9 cellular contexts compared by ENCODE assay signal in genomic region chr4:70903282-70903603, GRCh38. TPM values are rescaled to one million over a fixed set of nuclear protein-coding genes. Genes with fewer than 3 reads are reported as not detected.
DNase-seq lines count a peak whose midpoint lies in the region; ATAC-seq and TF ChIP-seq lines count a peak whose summit lies in the region.
"Had no signal": no experiment of that assay in that cellular context is flagged by ENCODE, and none has a peak within 500 bp of the region (broad histone marks: within the 10 kb centered on the region; RNA-seq: fewer than 3 reads in every experiment).

No MANE protein-coding gene starts in this region.

- no peaks in the 10 kb centered on the region for H3K9me3 ChIP-seq in CD4-positive, alpha-beta T cell (ENCODE audit: control insufficient read depth, low read length)
- no peaks in the 10 kb centered on the region for H3K9me3 ChIP-seq in IMR-90 (ENCODE audit: control insufficient read depth, insufficient read depth, low read length)
- no peaks in the 10 kb centered on the region for H3K9me3 ChIP-seq in tibial artery

- no peaks in the 10 kb centered on the region for H3K9me3 Mint-ChIP-seq in CD4-positive, alpha-beta T cell

- peak overlapping the region; percentile 100 for H3K4me3 Mint-ChIP-seq in CD4-positive, alpha-beta T cell

- H3K36me3 Mint-ChIP-seq in CD4-positive, alpha-beta T cell (ENCODE audit: low read depth): peaks cover 28% of the 10 kb centered on the region

- peak overlapping the region; percentile 84 for H3K56ac ChIP-seq in IMR-90 (ENCODE audit: extremely low read depth, insufficient read depth, low read length)

- H3K9ac ChIP-seq in IMR-90 (ENCODE audit: low read depth, low read length): peak overlapping the region; percentile 83

- peak overlapping the region; percentile 64 for H2BK5ac ChIP-seq in IMR-90 (ENCODE audit: low read depth, low read length, poor library complexity, severe bottlenecking)

- peak overlapping the region; percentile 99 for H2AFZ ChIP-seq in IMR-90 (replicated peaks; ENCODE audit: low read length, poor library complexity)

- CTCF ChIA-PET in CD4-positive, alpha-beta T cell (lab: Charles Lee): no interaction called here
- CTCF ChIA-PET in IMR-90 (lab: Yijun Ruan, JAX): no interaction called here

- TF ChIP-seq CTCF in CD4-positive, alpha-beta T cell (IDR thresholded peaks at IDR 0.05): no peak
- TF ChIP-seq CTCF in IMR-90 (conservative IDR thresholded peaks at IDR 0.05; ENCODE audit: low read depth, low read length) (no peak), astrocyte of the cerebellum (IDR thresholded peaks at IDR 0.05; ENCODE audit: low read depth, low read length, missing control alignments) (no peak), tibial artery (IDR thresholded peaks at IDR 0.05) (no peak)

- peak overlapping the region; percentile 95 for H3K23ac ChIP-seq in IMR-90 (ENCODE audit: low read depth, low read length)

- peaks cover 16 to 49% of the 10 kb centered on the region in 2 experiments for H3K79me1 ChIP-seq in IMR-90 (ENCODE audit: low read depth in 1 of 2, low read length in 2 of 2)

- intact Hi-C loops in CD4-positive, alpha-beta T cell (cut with DNase I, micrococcal nuclease): loop anchor here (2.0 to 5.0 kb wide), 4 partner anchors 61 to 214 kb away; partner anchors contain the start of genes DCK (in 1 of the 2) and UTP3 (in 1 of the 2)
- intact Hi-C loops in IMR-90 (cut with micrococcal nuclease) (loop anchor here (5.0 kb wide), 3 partner anchors 54 to 216 kb away; partner anchors contain the start of genes DCK and UTP3), tibial artery (cut with DNase I; ENCODE audit: low total_unique reads) (loop anchor here (2.0 to 5.0 kb wide), 2 partner anchors 64 to 89 kb away; partner anchors contain the start of genes DCK and GRSF1)

- H3K4me1 ChIP-seq in IMR-90 (ENCODE audit: control insufficient read depth, insufficient read depth, low read length) (0 out of 2 replicates have a peak, but pooled peaks cover 1% of the 10 kb centered on the region), tibial artery (peaks cover 0 to 10% (median 2%) of the 10 kb centered on the region in 4 donors)

- H3K9me1 ChIP-seq in IMR-90 (ENCODE audit: insufficient read depth, low read length): 0 out of 2 replicates have a peak, but pooled peaks cover 4% of the 10 kb centered on the region

- H3K4me2 ChIP-seq in IMR-90 (ENCODE audit: low read depth, low read length): peak overlapping the region; percentile 93

- H3K27me3 ChIP-seq in CD4-positive, alpha-beta T cell (ENCODE audit: control insufficient read depth, insufficient read depth, low read length): no peaks in the 10 kb centered on the region
- H3K27me3 ChIP-seq in IMR-90 (ENCODE audit: control insufficient read depth, insufficient read depth, low read length) (no peaks in the 10 kb centered on the region), tibial artery (no peaks in the 10 kb centered on the region)

- no peaks in the 10 kb centered on the region for H3K27me3 Mint-ChIP-seq in CD4-positive, alpha-beta T cell

- H2AK9ac ChIP-seq in IMR-90 (replicated peaks; ENCODE audit: low read depth, low read length, poor library complexity): peak overlapping the region; percentile 97

- peak overlapping the region; percentile 3; the same call in 1 of the 2 replicates for H4K5ac ChIP-seq in IMR-90 (ENCODE audit: low read depth, low read length)

- TF ChIP-seq POLR2A in IMR-90 (IDR thresholded peaks at IDR 0.05; ENCODE audit: low read depth, low read length): no peak

- H2BK120ac ChIP-seq in IMR-90 (ENCODE audit: low read depth, low read length): peak overlapping the region; percentile 30; the same call in 1 of the 2 replicates

- no peak overlapping the region for H3K27ac ChIP-seq in CD4-positive, alpha-beta T cell (ENCODE audit: low read depth, low read length)
- H3K27ac ChIP-seq in IMR-90 (ENCODE audit: insufficient read depth, low read length) (peak overlapping the region; percentile 88), tibial artery (peak overlapping the region; percentile 87 to 89)
- H3K27ac ChIP-seq: HL-60 had no signal

- H3K27ac Mint-ChIP-seq in CD4-positive, alpha-beta T cell: peak overlapping the region; percentile 85

- peak overlapping the region; percentile 2; the same call in 1 of the 3 replicates for H2BK15ac ChIP-seq in IMR-90 (ENCODE audit: low read depth, low read length)

- peaks cover 51% of the 10 kb centered on the region for H3K4me1 Mint-ChIP-seq in CD4-positive, alpha-beta T cell (ENCODE audit: low read depth)

- peak overlapping the region; percentile 4 to 56; a peak in 2 of 4 replicates for H4K8ac ChIP-seq in IMR-90 (ENCODE audit: low read depth in 2 of 2, low read length in 2 of 2)

- in situ Hi-C loops in IMR-90 (cut with MboI; ENCODE audit: low sequenced_read_pairs): no loop called here
- in situ Hi-C loops in astrocyte of the cerebellum (cut with HindIII; ENCODE audit: low sequenced_read_pairs): no loop called here

- no peak for ATAC-seq in CD4-positive, alpha-beta T cell (ENCODE audit: poor library complexity)
- peak; percentile 1; the same call in 1 of the 2 replicates for ATAC-seq in IMR-90 (ENCODE audit: low read depth)

- no peak for TF ChIP-seq RAD21 in IMR-90 (IDR thresholded peaks at IDR 0.05; ENCODE audit: low read length)

- peaks cover 24% of the 10 kb centered on the region for H4K20me1 ChIP-seq in IMR-90 (ENCODE audit: insufficient read depth, low read length)

- POLR2A ChIA-PET in CD4-positive, alpha-beta T cell (lab: Charles Lee): no interaction called here
- POLR2A ChIA-PET in IMR-90 (lab: Charles Lee; ENCODE audit: unreplicated experiment): no interaction called here

- H2AK5ac ChIP-seq in IMR-90 (ENCODE audit: low read depth, low read length): peak overlapping the region; percentile 51

- H3K4me3 ChIP-seq in IMR-90 (ENCODE audit: insufficient read depth, low read depth, low read length): peak overlapping the region; percentile 83
- peak overlapping the region; percentile 96 for H3K4me3 ChIP-seq in astrocyte of the cerebellum (ENCODE audit: low read depth, low read length)
- H3K4me3 ChIP-seq in tibial artery: peak overlapping the region; percentile 68 to 76

- H2BK20ac ChIP-seq in IMR-90 (ENCODE audit: low read depth, low read length): peak overlapping the region; percentile 47; the same call in 1 of the 2 replicates

- peaks cover 15% of the 10 kb centered on the region for H3K36me3 ChIP-seq in IMR-90 (ENCODE audit: control insufficient read depth, insufficient read depth, low read length)
- H3K36me3 ChIP-seq in tibial artery: peaks cover 0 to 13% (median 0%) of the 10 kb centered on the region in 3 donors

- H3K18ac ChIP-seq in IMR-90 (ENCODE audit: low read depth, low read length): peak overlapping the region; percentile 14; the same call in 1 of the 2 replicates

- peak overlapping the region; percentile 66; the same call in 1 of the 2 replicates for H4K91ac ChIP-seq in IMR-90 (ENCODE audit: insufficient read depth, low read depth, low read length)

- no CpG with 5 or more reads among the region's 5 CpGs for WGBS in IMR-90 (ENCODE audit: extremely low coverage in 2 of 2, insufficient read length in 1 of 2), 2 experiments

- H3K4ac ChIP-seq in IMR-90 (ENCODE audit: low read depth, low read length): peak overlapping the region; percentile 7

- DNase-seq in CD4-positive, alpha-beta T cell: no peak
- DNase-seq in IMR-90: no peak
- DNase-seq in astrocyte of the cerebellum (ENCODE audit: low read depth): no peak
- peak; percentile 73 for DNase-seq in left kidney (ENCODE audit: low read depth, low spot score)
- no peak for DNase-seq in tibial artery
- no peak for DNase-seq in NCI-H1436 treated with DMSO at 0.1 percent for 48 hours (lab: John Stamatoyannopoulos, UW)
- DNase-seq in cortex of kidney (lab: John Stamatoyannopoulos, UW): no peak
- DNase-seq in globus pallidus (ENCODE audit: low spot score): no peak

- dilution Hi-C loops in IMR-90 (cut with HindIII; ENCODE audit: low sequenced_read_pairs, unreplicated experiment): no loop called here

- H3K14ac ChIP-seq in IMR-90 (replicated peaks; ENCODE audit: low read depth, low read length): peak overlapping the region; percentile 13

- TSS peak; percentile 49 for BruUV-seq in IMR-90 (replicated peaks; lab: Mats Ljungman, UMichigan)

TF ChIP-seq in IMR-90, 13 proteins besides CTCF, POLR2A, EP300 and RAD21:
- TF ChIP-seq ELK1 (IDR thresholded peaks at IDR 0.05; ENCODE audit: borderline replicate concordance, low read depth, low read length) (no peak), CHD1 (IDR thresholded peaks at IDR 0.05; ENCODE audit: low read depth, low read length) (no peak), CEBPB (IDR thresholded peaks at IDR 0.05; ENCODE audit: low read depth, low read length) (no peak), FOS (IDR thresholded peaks at IDR 0.05; ENCODE audit: low read depth, low read length) (no peak), SMC3 (IDR thresholded peaks at IDR 0.05; ENCODE audit: low read depth, low read length) (no peak), BHLHE40 (IDR thresholded peaks at IDR 0.05; ENCODE audit: low read depth, low read length) (no peak), USF2 (IDR thresholded peaks at IDR 0.05; ENCODE audit: low read depth, low read length) (no peak), RFX5 (IDR thresholded peaks at IDR 0.05; ENCODE audit: low read depth, low read length) (no peak), RCOR1 (IDR thresholded peaks at IDR 0.05; ENCODE audit: insufficient replicate concordance, low read length) (no peak)
TF ChIP-seq in IMR-90: peak in this region for 0.

RNA-seq across cellular contexts. Expression of gene MOB1B, which starts 1.1 kb away (rescaled TPM):
- 10 to 100 TPM; 13.1 to 13.4 TPM for total RNA-seq in CD4-positive, alpha-beta T cell
- 5.7 and 15.0 TPM in 2 replicates for total RNA-seq in IMR-90 (2012; rRNA removed)
- 5.2 and 6.8 TPM in 2 replicates for polyA plus RNA-seq in IMR-90 (2012; rRNA removed)
- 1.9 and 3.3 TPM in 2 replicates for polyA plus RNA-seq in IMR-90 (2012; cell fraction: cytosol; rRNA removed)
- 4.0 and 8.4 TPM in 2 replicates for polyA plus RNA-seq in IMR-90 (2012; cell fraction: nucleus; rRNA removed; ENCODE audit: low replicate concordance)
